In genomic region chr5:112709416-112709815, GRCh38 we compare ENCODE assay signal across 10 cellular contexts. TPM values are rescaled to one million over a fixed set of nuclear protein-coding genes. Genes with fewer than 3 reads are reported as not detected.
A peak's percentile ranks its signal among the peaks of the same experiment; 100 is the strongest.
DNase-seq lines count a peak whose midpoint lies in the region; ATAC-seq and TF ChIP-seq lines count a peak whose summit lies in the region.
"Had no signal": no experiment of that assay in that cellular context is flagged by ENCODE, and none has a peak within 500 bp of the region (broad histone marks: within the 10 kb centered on the region; RNA-seq: fewer than 3 reads in every experiment).

No MANE protein-coding gene starts in this region.

- WGBS in testis, 2 donors, result 90 to 92% methylated on average over 3 of the region's 3 CpGs

- ATAC-seq in activated T-cell treated with anti-CD3 and anti-CD28 coated beads, Interleukin-2, amount 50 U/mL, for 72 hours (replicated peaks in 1 of 2), result no peak

- H3K4me1 ChIP-seq in PC-9 (replicated peaks; ENCODE audit: insufficient read depth), result peaks cover 16% of the 10 kb centered on the region
- H3K4me1 ChIP-seq in skeletal muscle satellite cell (ENCODE audit: control insufficient read depth, insufficient read depth, low read length), result peaks cover 16% of the 10 kb centered on the region
- H3K4me1 ChIP-seq in testis, result peaks cover 3% of the 10 kb centered on the region

- H4K20me1 ChIP-seq in PC-9 (ENCODE audit: insufficient read depth), result 0 out of 2 replicates have a peak, but pooled peaks cover 3% of the 10 kb centered on the region

- no peaks in the 10 kb centered on the region for H3F3A ChIP-seq in PC-9 (ENCODE audit: insufficient read depth, low read depth)

- POLR2A ChIA-PET in PC-9 (lab: Charles Lee; ENCODE audit: unreplicated experiment), result no interaction called here

- H3K9ac ChIP-seq in skeletal muscle satellite cell (ENCODE audit: low read depth, low read length), result peak overlapping the region; percentile 94

- H2AFZ ChIP-seq in PC-9, result no peak overlapping the region

- intact Hi-C loops in PC-9 (cut with micrococcal nuclease; ENCODE audit: unreplicated experiment), result loop anchor here (5.0 kb wide), 1 partner anchor 268 kb away; the partner anchor contains the start of gene DCP2
- intact Hi-C loops in testis (cut with DNase I; ENCODE audit: low total_unique reads), result no loop called here
- intact Hi-C loops in posterior vena cava (cut with DNase I), result no loop called here

- H3K36me3 Mint-ChIP-seq in activated T-cell treated with anti-CD3 and anti-CD28 coated beads, Interleukin-2, amount 50 U/mL, for 72 hours (ENCODE audit: insufficient read depth in 2 of 2), result peaks cover 0 to 4% of the 10 kb centered on the region in 2 donors

- H3K4me3 Mint-ChIP-seq in activated T-cell treated with anti-CD3 and anti-CD28 coated beads, Interleukin-2, amount 50 U/mL, for 72 hours, result peak overlapping the region; percentile 94

- TF ChIP-seq CTCF in PC-9 (conservative IDR thresholded peaks at IDR 0.05), result no peak
- TF ChIP-seq CTCF in fibroblast of the aortic adventitia (IDR thresholded peaks at IDR 0.05; ENCODE audit: insufficient read depth, low read length), result no peak
- TF ChIP-seq CTCF in testis (IDR thresholded peaks at IDR 0.05), result no peak

- H3K27me3 ChIP-seq in PC-9 (ENCODE audit: insufficient read depth, low read depth), result no peaks in the 10 kb centered on the region
- H3K27me3 ChIP-seq in skeletal muscle satellite cell (ENCODE audit: control insufficient read depth, insufficient read depth, low read length), result no peaks in the 10 kb centered on the region
- H3K27me3 ChIP-seq in testis, result no peaks in the 10 kb centered on the region

- H3K9me3 ChIP-seq in PC-9 (ENCODE audit: insufficient read depth, low read depth), result no peaks in the 10 kb centered on the region
- H3K9me3 ChIP-seq in skeletal muscle satellite cell (replicated peaks; ENCODE audit: low read length), result no peaks in the 10 kb centered on the region
- no peaks in the 10 kb centered on the region for H3K9me3 ChIP-seq in testis

- peak overlapping the region; percentile 80 for H3K4me2 ChIP-seq in PC-9
- H3K4me2 ChIP-seq in skeletal muscle satellite cell (ENCODE audit: low read length), result peak overlapping the region; percentile 83

- no peaks in the 10 kb centered on the region for H3K27me3 Mint-ChIP-seq in activated T-cell treated with anti-CD3 and anti-CD28 coated beads, Interleukin-2, amount 50 U/mL, for 72 hours (ENCODE audit: low read depth)

- no peak overlapping the region for H3K27ac Mint-ChIP-seq in activated T-cell treated with anti-CD3 and anti-CD28 coated beads, Interleukin-2, amount 50 U/mL, for 72 hours

- H3K9me3 Mint-ChIP-seq in activated T-cell treated with anti-CD3 and anti-CD28 coated beads, Interleukin-2, amount 50 U/mL, for 72 hours, result peaks cover 0 to 2% of the 10 kb centered on the region in 2 donors

- H3K36me3 ChIP-seq in PC-9 (ENCODE audit: low read depth) (no peaks in the 10 kb centered on the region), skeletal muscle satellite cell (ENCODE audit: insufficient read depth, low read length) (no peaks in the 10 kb centered on the region), testis (ENCODE audit: low read depth, missing control alignments) (no peaks in the 10 kb centered on the region)

- H3K79me2 ChIP-seq in PC-9 (ENCODE audit: low read depth), result peaks cover 31% of the 10 kb centered on the region

- no TSS peak for BruUV-seq in PC-9 (replicated peaks; lab: Mats Ljungman, UMichigan)

- no peak for TF ChIP-seq POLR2A in testis (IDR thresholded peaks at IDR 0.05)

- H3K9me2 ChIP-seq in PC-9 (ENCODE audit: insufficient read depth), result no peaks in the 10 kb centered on the region

- CTCF ChIA-PET in PC-9 (lab: Charles Lee), result no interaction called here

- H3K4me1 Mint-ChIP-seq in activated T-cell treated with anti-CD3 and anti-CD28 coated beads, Interleukin-2, amount 50 U/mL, for 72 hours (ENCODE audit: low read depth), result peaks cover 65% of the 10 kb centered on the region

- H3K4me3 ChIP-seq in PC-9 (peak overlapping the region; percentile 71; the same call in 1 of the 2 replicates), fibroblast of the aortic adventitia (ENCODE audit: low read depth, low read length) (no peak overlapping the region), skeletal muscle satellite cell (ENCODE audit: low read length) (peak overlapping the region; percentile 93), testis (no peak overlapping the region)

- DNase-seq in activated T-cell treated with anti-CD3 and anti-CD28 coated beads, Interleukin-2, amount 50 U/mL, for 72 hours, result no peak
- no peak for DNase-seq in activated T-cell treated with anti-CD3 and anti-CD28 coated beads, Interleukin-2, amount 50 U/mL, for 1 hour
- no peak for DNase-seq in PC-9
- peak; percentile 40 for DNase-seq in fibroblast of the aortic adventitia (ENCODE audit: low read depth)
- no peak for DNase-seq in CD1c-positive myeloid dendritic cell (ENCODE audit: extremely low spot score)
- no peak for DNase-seq in testis
- DNase-seq in posterior vena cava (ENCODE audit: low spot score), result no peak
- DNase-seq: NCI-H187 treated with DMSO at 0.1 percent for 48 hours; stimulated activated CD8-positive, alpha-beta memory T cell treated with anti-CD3 and anti-CD28 coated beads, Interleukin-4, amount 100 ng/mL, for 48 hours had no signal

- H3K27ac ChIP-seq in PC-9 (no peak overlapping the region), testis (no peak overlapping the region)

RNA-seq across cellular contexts. Expression of gene APC, which starts 28.3 kb away (rescaled TPM):
- total RNA-seq in activated T-cell treated with anti-CD3 and anti-CD28 coated beads, Interleukin-2, amount 50 U/mL, for 72 hours, result 10 to 100 TPM; 22.0 to 22.7 TPM
- 22.9 and 23.5 TPM in 2 replicates for total RNA-seq in PC-9 (2021)
- 61.7 and 63.9 TPM in 2 replicates for total RNA-seq in fibroblast of the aortic adventitia (ENCODE audit: low replicate concordance)
- 48.2 and 56.6 TPM in 2 replicates for total RNA-seq in skeletal muscle satellite cell (2012; rRNA removed)
- total RNA-seq in testis, result 10 to 100 TPM; 39.4 to 58.8 TPM
- polyA plus RNA-seq in testis (ENCODE audit: insufficient read depth, low read depth, low replicate concordance), result 7.1 TPM
- total RNA-seq in posterior vena cava, result 10 to 100 TPM; 48.3 to 50.1 TPM

Comparison
In these comparisons a context has a peak if more than half of its experiments do, and no peak if none do; other contexts are left out.
1. H3K4me3 ChIP-seq: peak in PC-9 (single experiment) and skeletal muscle satellite cell (single experiment); none in fibroblast of the aortic adventitia (single experiment) and testis (0 of 2).